In the genomic region with DNA sequence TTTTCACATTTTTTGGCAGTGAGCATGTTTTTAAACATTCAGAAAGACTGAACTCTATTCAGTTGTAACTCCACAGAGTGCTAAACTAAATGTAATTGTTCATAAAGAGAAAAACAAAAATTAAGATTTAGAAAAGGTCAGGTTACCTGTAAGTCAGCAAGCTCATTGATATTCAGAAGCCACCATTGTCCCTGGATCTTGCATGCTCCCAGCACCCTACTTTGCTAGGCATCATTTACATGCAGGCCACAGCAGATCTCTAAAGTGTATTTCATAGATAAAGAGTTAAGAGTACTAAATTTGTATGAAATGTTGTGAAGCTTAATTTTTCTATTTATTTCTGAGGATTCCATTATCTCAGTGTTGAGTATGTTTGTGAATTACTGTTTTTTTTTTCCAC, we compare ENCODE assay signal across 29 cellular contexts.
"Had no signal": no experiment of that assay in that cellular context is flagged by ENCODE, and none has a peak within 500 bp of the region (broad histone marks: within the 10 kb centered on the region; RNA-seq: fewer than 3 reads in every experiment).

No MANE protein-coding gene starts in this region.

- H3K27me3 ChIP-seq: neural progenitor cell, ovary, right atrium auricular region, right lobe of liver, sigmoid colon, stomach, thyroid gland, tibial nerve, upper lobe of left lung, vagina had no signal

- H3K4me3 ChIP-seq: neural progenitor cell, ovary, prostate gland, right atrium auricular region, right lobe of liver, sigmoid colon, stomach, thoracic aorta, thyroid gland, tibial nerve, upper lobe of left lung, vagina had no signal

- H3K9me3 ChIP-seq: ovary, prostate gland, right atrium auricular region, right lobe of liver, sigmoid colon, stomach, thoracic aorta, thyroid gland, tibial nerve, upper lobe of left lung, vagina had no signal

- H3K36me3 ChIP-seq: neural progenitor cell, ovary, prostate gland, right atrium auricular region, right lobe of liver, sigmoid colon, stomach, thoracic aorta, thyroid gland, upper lobe of left lung, vagina had no signal

- ATAC-seq: natural killer cell; right lobe of liver; stimulated activated effector memory CD8-positive, alpha-beta T cell treated with anti-CD3 and anti-CD28 coated beads, Interleukin-12 subunit alpha, Interleukin-12 subunit beta, amount 100 ng/mL, for 72 hours; stimulated activated naive B cell treated with anti-CD40 and anti-IgM and Interleukin-4, amounts not matched to agents 10 μg/mL and 1 μg/mL and 100 μg/mL, for 72 hours had no signal

- H3K27me3 Mint-ChIP-seq: stimulated activated naive B cell treated with anti-CD40 and anti-IgM and Interleukin-4, amounts not matched to agents 10 μg/mL and 1 μg/mL and 100 μg/mL, for 72 hours; stimulated activated naive CD8-positive, alpha-beta T cell treated with anti-CD3 and anti-CD28 coated beads, Interleukin-15, Interleukin-2, amounts not matched to agents 100 ng/mL and 50 ng/mL, for 24 hours had no signal

- H3K9me3 Mint-ChIP-seq: nephron; neural progenitor cell; stimulated activated naive B cell treated with anti-CD40 and anti-IgM and Interleukin-4, amounts not matched to agents 10 μg/mL and 1 μg/mL and 100 μg/mL, for 72 hours; stimulated activated naive CD8-positive, alpha-beta T cell treated with anti-CD3 and anti-CD28 coated beads, Interleukin-15, Interleukin-2, amounts not matched to agents 100 ng/mL and 50 ng/mL, for 24 hours had no signal

- H3K27ac ChIP-seq: neural progenitor cell, ovary, parathyroid adenoma, prostate gland, right atrium auricular region, right lobe of liver, sigmoid colon, stomach, thoracic aorta, thyroid gland, tibial nerve, upper lobe of left lung, vagina had no signal

- FAIRE-seq: small intestine, urothelium cell line had no signal

- H3K4me3 Mint-ChIP-seq: natural killer cell; nephron; neural progenitor cell; stimulated activated effector memory CD8-positive, alpha-beta T cell treated with anti-CD3 and anti-CD28 coated beads, Interleukin-12 subunit alpha, Interleukin-12 subunit beta, amount 100 ng/mL, for 72 hours; stimulated activated naive B cell treated with anti-CD40 and anti-IgM and Interleukin-4, amounts not matched to agents 10 μg/mL and 1 μg/mL and 100 μg/mL, for 72 hours; stimulated activated naive CD8-positive, alpha-beta T cell treated with anti-CD3 and anti-CD28 coated beads, Interleukin-15, Interleukin-2, amounts not matched to agents 100 ng/mL and 50 ng/mL, for 24 hours had no signal

- H3K4me1 Mint-ChIP-seq: natural killer cell; nephron; neural progenitor cell; stimulated activated effector memory CD8-positive, alpha-beta T cell treated with anti-CD3 and anti-CD28 coated beads, Interleukin-12 subunit alpha, Interleukin-12 subunit beta, amount 100 ng/mL, for 72 hours; stimulated activated naive B cell treated with anti-CD40 and anti-IgM and Interleukin-4, amounts not matched to agents 10 μg/mL and 1 μg/mL and 100 μg/mL, for 72 hours had no signal

- DNase-seq: natural killer cell; occipital lobe; ovary; posterior cingulate gyrus; retina; right lobe of liver; sigmoid colon; small intestine; stimulated activated CD4-positive, alpha-beta T cell treated with anti-CD3 and anti-CD28 coated beads, Interleukin-15, amount 100 ng/mL, for 24 hours; stimulated activated CD4-positive, alpha-beta T cell treated with anti-CD3 and anti-CD28 coated beads, Interleukin-2, amount 100 ng/mL, for 24 hours; stimulated activated CD4-positive, alpha-beta T cell treated with anti-CD3 and anti-CD28 coated beads, Interleukin-2, amount 100 ng/mL, for 48 hours; stimulated activated CD4-positive, alpha-beta T cell treated with anti-CD3 and anti-CD28 coated beads, Interleukin-4, amount 100 ng/mL, for 24 hours; stimulated activated naive B cell treated with anti-CD40 and anti-IgM and Interleukin-4, amounts not matched to agents 10 μg/mL and 1 μg/mL and 100 μg/mL, for 72 hours; stimulated activated naive CD4-positive, alpha-beta T cell treated with Interleukin-2 at 50 U/mL for 16 hours; stomach; thyroid gland; trophoblast cell; upper lobe of left lung had no signal

- H3K4me1 ChIP-seq: neural progenitor cell, parathyroid adenoma, prostate gland, right atrium auricular region, right lobe of liver, sigmoid colon, stomach, thyroid gland, upper lobe of left lung, vagina had no signal

- H3K36me3 Mint-ChIP-seq: neural progenitor cell; stimulated activated effector memory CD8-positive, alpha-beta T cell treated with anti-CD3 and anti-CD28 coated beads, Interleukin-12 subunit alpha, Interleukin-12 subunit beta, amount 100 ng/mL, for 72 hours; stimulated activated naive B cell treated with anti-CD40 and anti-IgM and Interleukin-4, amounts not matched to agents 10 μg/mL and 1 μg/mL and 100 μg/mL, for 72 hours had no signal

- H3K27ac Mint-ChIP-seq: natural killer cell; nephron; neural progenitor cell; stimulated activated effector memory CD8-positive, alpha-beta T cell treated with anti-CD3 and anti-CD28 coated beads, Interleukin-12 subunit alpha, Interleukin-12 subunit beta, amount 100 ng/mL, for 72 hours; stimulated activated naive B cell treated with anti-CD40 and anti-IgM and Interleukin-4, amounts not matched to agents 10 μg/mL and 1 μg/mL and 100 μg/mL, for 72 hours; stimulated activated naive CD8-positive, alpha-beta T cell treated with anti-CD3 and anti-CD28 coated beads, Interleukin-15, Interleukin-2, amounts not matched to agents 100 ng/mL and 50 ng/mL, for 24 hours had no signal
